9 cellular contexts compared by ENCODE assay signal in the genomic region with DNA sequence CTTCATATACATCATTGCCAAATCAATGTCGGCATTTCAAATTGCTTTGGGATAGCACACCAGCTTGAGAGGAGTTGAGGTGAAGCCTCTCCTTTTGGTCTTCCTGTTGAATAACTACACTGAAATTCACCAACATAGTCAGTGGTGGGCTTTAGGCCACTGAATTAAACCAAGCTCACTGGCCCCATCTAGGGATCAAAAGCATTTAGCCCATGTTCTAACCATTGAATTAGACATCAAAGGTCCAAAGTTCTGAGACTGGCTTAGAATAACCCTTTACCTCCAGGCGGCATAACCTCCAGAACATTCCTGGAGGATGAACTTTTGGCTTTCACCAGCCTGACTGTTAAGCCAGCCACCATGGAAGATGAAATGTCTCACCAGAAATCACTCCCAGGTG. TPM values are rescaled to one million over a fixed set of nuclear protein-coding genes. Genes with fewer than 3 reads are reported as not detected.
A peak's percentile ranks its signal among the peaks of the same experiment; 100 is the strongest.
DNase-seq lines count a peak whose midpoint lies in the region; ATAC-seq, FAIRE-seq and TF ChIP-seq lines count a peak whose summit lies in the region.
"Had no signal": no experiment of that assay in that cellular context is flagged by ENCODE, and none has a peak within 500 bp of the region (broad histone marks: within the 10 kb centered on the region; RNA-seq: fewer than 3 reads in every experiment).

No MANE protein-coding gene starts in this region.

- no peak overlapping the region; the same call in 1 of the 2 replicates for H2BK20ac ChIP-seq in H1 (ENCODE audit: low read length)

- H2BK5ac ChIP-seq in H1 (ENCODE audit: low read depth, low read length), result no peak overlapping the region

- H4K8ac ChIP-seq in H1 (ENCODE audit: extremely low read depth, insufficient read depth, low read length), result no peak overlapping the region

- no peaks in the 10 kb centered on the region for H3K23me2 ChIP-seq in H1 (ENCODE audit: low read depth, low read length)

- no peak overlapping the region for H2AK5ac ChIP-seq in H1 (ENCODE audit: low read depth, low read length)

- no peak overlapping the region for H2AFZ ChIP-seq in H1 (ENCODE audit: low read length)

- no peaks in the 10 kb centered on the region for H3K9me3 ChIP-seq in H1 (ENCODE audit: insufficient read depth in 2 of 2, low read depth in 1 of 2, low read length in 1 of 2)
- H3K9me3 ChIP-seq in aorta (ENCODE audit: control insufficient read depth, low read length), result no peaks in the 10 kb centered on the region

- no peaks in the 10 kb centered on the region for H3K36me3 ChIP-seq in H1 (ENCODE audit: control insufficient read depth in 2 of 4, insufficient read depth in 4 of 4, low read length in 3 of 4)
- no peaks in the 10 kb centered on the region for H3K36me3 ChIP-seq in aorta (ENCODE audit: control insufficient read depth in 1 of 2, insufficient read depth in 2 of 2, low read length in 1 of 2)

- H3K27ac ChIP-seq in H1 (ENCODE audit: low read depth, low read length) (no peak overlapping the region), aorta (ENCODE audit: low read depth in 1 of 2, low read length in 2 of 2) (no peak overlapping the region)
- H3K27ac ChIP-seq: SK-N-MC had no signal

- no peak overlapping the region for H3K4me3 ChIP-seq in H1 (ENCODE audit: extremely low read depth in 1 of 4, insufficient read depth in 2 of 4, low read depth in 3 of 4, low read length in 4 of 4)
- no peak overlapping the region for H3K4me3 ChIP-seq in retinal pigment epithelial cell (ENCODE audit: low read length)
- H3K4me3 ChIP-seq in aorta (ENCODE audit: low read length in 2 of 2), result no peak overlapping the region
- H3K4me3 ChIP-seq: SK-N-MC had no signal

- H3K14ac ChIP-seq in H1 (ENCODE audit: insufficient read length), result no peak overlapping the region

- peak; percentile 76 for FAIRE-seq in H1 (lab: Jason Lieb, UNC)

- H3K9ac ChIP-seq in H1 (replicated peaks in 1 of 4; ENCODE audit: extremely low read depth in 1 of 4, low read depth in 3 of 4, low read length in 3 of 4), result no peak overlapping the region

- H2BK120ac ChIP-seq in H1 (replicated peaks; ENCODE audit: low read depth, low read length), result no peak overlapping the region

- intact Hi-C loops in aorta (cut with DNase I), result no loop called here

- no peak overlapping the region for H3K23ac ChIP-seq in H1 (ENCODE audit: insufficient read length)

- H3K79me2 ChIP-seq in H1 (ENCODE audit: control insufficient read depth in 1 of 2, insufficient read depth in 2 of 2, low read length in 2 of 2), result no peaks in the 10 kb centered on the region

- no peak overlapping the region for H3K56ac ChIP-seq in H1 (replicated peaks; ENCODE audit: insufficient read length, low read depth, low read length)

- H3K27me3 ChIP-seq in H1 (replicated peaks in 1 of 4; ENCODE audit: control insufficient read depth in 3 of 4, extremely low read depth in 1 of 4, insufficient read depth in 3 of 4, low read length in 3 of 4), result no peaks in the 10 kb centered on the region
- no peaks in the 10 kb centered on the region for H3K27me3 ChIP-seq in aorta (ENCODE audit: control insufficient read depth in 1 of 2, insufficient read depth in 2 of 2, low read length in 1 of 2)

- peak in 2 of 3 experiments; percentile 61 to 66; a peak in 3 of 4 replicates for TF ChIP-seq CTCF in H1 (IDR thresholded peaks at IDR 0.05; ENCODE audit: control extremely low read depth in 1 of 3, insufficient read depth in 1 of 3, low read depth in 1 of 3, low read length in 3 of 3)
- peak; percentile 40 for TF ChIP-seq CTCF in retinal pigment epithelial cell (conservative IDR thresholded peaks at IDR 0.05; ENCODE audit: low read depth, low read length)

- TF ChIP-seq EP300 in H1 (IDR thresholded peaks at IDR 0.05; ENCODE audit: borderline replicate concordance in 1 of 2, low read depth in 2 of 2, low read length in 2 of 2), result no peak

- CTCF ChIA-PET in H1 (lab: Charles Lee; ENCODE audit: partially characterized antibody), result interaction anchor here (0.8 to 6.8 kb wide), 26 partner anchors 10 to 244 kb away, joined by 3 to 82 read pairs (median 5); no protein-coding TSS in a partner anchor

- H2BK15ac ChIP-seq in H1 (ENCODE audit: low read length), result no peak overlapping the region

- no peak for TF ChIP-seq POLR2A in H1 (IDR thresholded peaks at IDR 0.05; ENCODE audit: control extremely low read depth in 1 of 2, low read depth in 2 of 2, low read length in 2 of 2)

- no peak overlapping the region for H3K4ac ChIP-seq in H1 (replicated peaks; ENCODE audit: insufficient read length, low read depth, low read length)

- no peak overlapping the region for H4K5ac ChIP-seq in H1 (ENCODE audit: insufficient read length, low read depth, low read length)

- H4K20me1 ChIP-seq in H1 (replicated peaks in 1 of 2; ENCODE audit: control insufficient read depth in 1 of 2, insufficient read depth in 2 of 2, low read length in 2 of 2), result no peaks in the 10 kb centered on the region

- POLR2A ChIA-PET in H1 (lab: Charles Lee; ENCODE audit: partially characterized antibody), result interaction anchor here (0.8 to 3.8 kb wide), 2 partner anchors 56 to 71 kb away, joined by 3 to 10 read pairs; partner anchors contain the start of gene BPGM

- H4K91ac ChIP-seq in H1 (replicated peaks; ENCODE audit: insufficient read length, low read length), result no peak overlapping the region

- H3K18ac ChIP-seq in H1 (ENCODE audit: extremely low read depth, low read length), result no peak overlapping the region

- no peak overlapping the region for H3K4me2 ChIP-seq in H1 (ENCODE audit: insufficient read depth in 1 of 2, low read depth in 2 of 2, low read length in 2 of 2)

- TF ChIP-seq RAD21 in H1 (IDR thresholded peaks at IDR 0.05 in 1 of 2, conservative IDR thresholded peaks at IDR 0.05 in 1 of 2; ENCODE audit: low read depth in 2 of 2, low read length in 2 of 2), result peak; percentile 62 to 71

- no peaks in the 10 kb centered on the region for H3K79me1 ChIP-seq in H1 (ENCODE audit: low read depth, low read length)

- WGBS in H1 (ENCODE audit: extremely low coverage in 1 of 2, insufficient coverage in 1 of 2, insufficient read length in 1 of 2, insufficient replicate concordance in 2 of 2, low coverage in 1 of 2, low lambda C conversion rate in 2 of 2, missing lambda C conversion rate in 1 of 2), 2 experiments, result 93% methylated on average over 2 of the region's 2 CpGs; no CpG with 5 or more reads in 1 of the 2 experiments
- 95 to 97% methylated on average over 2 of the region's 2 CpGs for WGBS in aorta, 2 donors

- ATAC-seq in aorta (ENCODE audit: low FRiP score) (no peak), HG03571 (IDR thresholded peaks at IDR 0.05; ENCODE audit: unreplicated experiment) (no peak)

- H3K4me1 ChIP-seq in H1 (replicated peaks in 1 of 4; ENCODE audit: control insufficient read depth in 3 of 4, insufficient read depth in 4 of 4, low read length in 3 of 4), result peaks cover 0 to 7% (median 4%) of the 10 kb centered on the region in 4 experiments; a peak in 3 of 7 replicates
- peaks cover 0 to 3% of the 10 kb centered on the region in 2 donors for H3K4me1 ChIP-seq in aorta (ENCODE audit: control insufficient read depth in 1 of 2, insufficient read depth in 2 of 2, low read length in 2 of 2)

- DNase-seq in activated CD4-positive, alpha-beta T cell treated with anti-CD3 and anti-CD28 coated beads for 48 hours, result peak; percentile 14
- no peak for DNase-seq in activated CD4-positive, alpha-beta T cell treated with anti-CD3 and anti-CD28 coated beads, Interleukin-2, amount 50 U/mL, for 48 hours
- DNase-seq in NCI-H1092 treated with DMSO at 0.1 percent for 48 hours (lab: John Stamatoyannopoulos, UW) (peak; percentile 40), H1 (ENCODE audit: low read depth in 1 of 2, low spot score in 2 of 2) (no peak), retinal pigment epithelial cell (ENCODE audit: low read depth) (no peak), aorta (no peak)
- no peak for DNase-seq in activated naive CD4-positive, alpha-beta T cell treated with anti-CD3 and anti-CD28 coated beads, Interleukin-2, amount 50 U/mL, for 16 hours

- H2BK12ac ChIP-seq in H1 (ENCODE audit: low read depth, low read length), result no peak overlapping the region

TF ChIP-seq in H1, 55 proteins besides CTCF, POLR2A, EP300 and RAD21:
- TF ChIP-seq HDAC6 (IDR thresholded peaks at IDR 0.05; ENCODE audit: low read depth, low read length) (no peak), JUND (IDR thresholded peaks at IDR 0.05; ENCODE audit: low read length) (no peak), CTBP2 (IDR thresholded peaks at IDR 0.05; ENCODE audit: borderline replicate concordance, insufficient read depth, insufficient read length, low read length) (no peak), ZNF274 (IDR thresholded peaks at IDR 0.05; ENCODE audit: borderline replicate concordance, extremely low read depth, low read length) (no peak), POLR2AphosphoS5 (IDR thresholded peaks at IDR 0.05; ENCODE audit: low read depth, low read length) (no peak), SRF (IDR thresholded peaks at IDR 0.05; ENCODE audit: low read depth, low read length) (no peak)

RNA-seq across cellular contexts. Expression of gene BPGM, which starts 54.6 kb away (rescaled TPM):
- total RNA-seq in H1 (2021; fragmentation: NEBNext Ultra II Directional; extraction: Animal tissue kit (Norgen Biotek cat#: 25700)), result 15.3 and 17.4 TPM in 2 replicates
- polyA plus RNA-seq in H1 (2011; rRNA removed), result 5.6 and 9.7 TPM in 2 replicates
- polyA plus RNA-seq in H1 (2011; cell fraction: cytosol; rRNA removed), result 16.0 TPM
- polyA plus RNA-seq in H1 (2011; cell fraction: nucleus; rRNA removed), result 3.0 TPM
- polyA plus RNA-seq in H1 (2012, experiment 1 of 2), result 10.6 to 15.1 TPM (median 12.4 TPM) in 4 replicates
- polyA plus RNA-seq in H1 (2012, experiment 2 of 2), result 3.0 TPM
- polyA plus RNA-seq in H1 (2013, experiment 1 of 2), result 12.6 TPM
- polyA plus RNA-seq in H1 (2013, experiment 2 of 2), result 12.1 TPM
- 7.5 and 8.9 TPM in 2 replicates for polyA minus RNA-seq in H1 (2011; rRNA and poly(A)+ RNA removed)
- 3.4 TPM for polyA minus RNA-seq in H1 (2011; cell fraction: cytosol; rRNA and poly(A)+ RNA removed)
- polyA minus RNA-seq in H1 (2011; cell fraction: nucleus; rRNA and poly(A)+ RNA removed), result 5.4 TPM
- 10 to 100 TPM; 10.5 to 15.7 TPM for total RNA-seq in aorta
- 10 to 100 TPM; 18.2 to 27.7 TPM for polyA plus RNA-seq in aorta

Comparison
In these comparisons a context has a peak if more than half of its experiments do, and no peak if none do; other contexts are left out.
1. DNase-seq: peak in activated CD4-positive, alpha-beta T cell treated with anti-CD3 and anti-CD28 coated beads for 48 hours (single experiment) and NCI-H1092 treated with DMSO at 0.1 percent for 48 hours (single experiment); none in activated CD4-positive, alpha-beta T cell treated with anti-CD3 and anti-CD28 coated beads, Interleukin-2, amount 50 U/mL, for 48 hours (0 of 2), H1 (0 of 2), retinal pigment epithelial cell (single experiment), aorta (0 of 2) and activated naive CD4-positive, alpha-beta T cell treated with anti-CD3 and anti-CD28 coated beads, Interleukin-2, amount 50 U/mL, for 16 hours (single experiment).